ENCODE assay signal across 8 cellular contexts in the genomic region with DNA sequence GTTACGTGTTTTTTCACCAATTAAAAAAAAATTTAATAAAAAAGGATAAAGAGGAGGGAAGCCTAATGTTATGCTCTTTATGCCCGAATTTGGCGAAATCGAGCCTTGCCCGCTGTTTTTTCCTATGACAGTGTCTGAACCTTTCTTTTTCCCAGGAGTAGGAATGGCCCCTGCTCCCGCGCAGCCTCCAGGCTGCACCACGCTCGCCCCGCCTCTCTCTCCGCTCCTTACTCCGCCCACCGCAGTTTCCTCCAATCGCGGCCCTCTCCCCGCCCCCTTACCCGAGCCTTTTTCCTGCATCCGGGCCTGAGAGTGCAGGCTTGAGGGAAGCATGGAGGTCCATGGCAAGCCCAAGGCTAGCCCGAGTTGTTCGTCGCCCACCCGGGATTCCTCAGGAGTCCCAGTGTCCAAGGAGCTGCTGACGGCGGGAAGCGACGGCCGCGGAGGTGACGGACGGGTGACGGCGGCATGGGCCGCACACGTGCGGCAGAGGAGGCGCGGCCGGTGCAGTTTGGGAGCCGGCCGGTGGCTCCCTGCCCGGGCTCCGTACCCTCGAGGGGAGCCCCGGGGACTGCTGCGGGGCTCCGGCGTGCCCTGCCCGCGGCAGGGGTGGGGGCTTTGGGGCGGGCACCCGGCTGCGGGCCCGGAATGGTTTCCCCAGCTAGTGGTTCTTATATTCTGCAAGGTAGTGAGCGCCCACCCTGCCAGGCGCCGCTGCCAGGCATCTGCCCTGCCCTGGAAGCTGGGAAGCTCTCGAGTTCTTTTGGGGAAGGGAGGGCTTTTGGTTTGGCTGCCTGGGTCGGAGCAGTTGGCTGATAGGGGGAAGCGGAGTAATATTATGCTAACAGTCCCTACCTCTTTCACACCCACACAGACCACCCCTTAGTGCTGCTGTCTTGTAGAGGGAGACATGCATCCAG. TPM values are rescaled to one million over a fixed set of nuclear protein-coding genes. Genes with fewer than 3 reads are reported as not detected.
DNase-seq lines count a peak whose midpoint lies in the region; ATAC-seq and TF ChIP-seq lines count a peak whose summit lies in the region.

TSS of gene NOPCHAP1 (plus strand) at position 295 of the 920 bp plus-strand sequence. CDS start at position 332, 37 bp downstream.

- TF ChIP-seq CTCF in left lung (IDR thresholded peaks at IDR 0.05): no peak

- POLR2A ChIA-PET in activated CD4-positive, alpha-beta T cell treated with anti-CD3 and anti-CD28 coated beads, Interleukin-2, amount 10 ng/mL, durations not matched to agents 7 days and 5 days (lab: Charles Lee): no interaction called here

- peaks cover 17 to 37% (median 34%) of the 10 kb centered on the region in 11 experiments for H3K36me3 ChIP-seq in BLaER1 treated with 17β-estradiol and CSF1 and Interleukin-3, amounts not matched to agents 10 nM and 100 nM
- H3K36me3 ChIP-seq in left lung: no peaks in the 10 kb centered on the region

- peaks cover 0 to 31% (median 0%) of the 10 kb centered on the region in 11 experiments; a peak in 5 of 22 replicates for H4K20me1 ChIP-seq in BLaER1 treated with 17β-estradiol and CSF1 and Interleukin-3, amounts not matched to agents 10 nM and 100 nM

- H3K4me1 ChIP-seq in BLaER1 treated with 17β-estradiol and CSF1 and Interleukin-3, amounts not matched to agents 10 nM and 100 nM: peaks cover 17 to 22% (median 21%) of the 10 kb centered on the region in 10 experiments
- H3K4me1 ChIP-seq in left lung: peaks cover 15 to 26% of the 10 kb centered on the region in 2 donors

- ATAC-seq in GM19328 (IDR thresholded peaks at IDR 0.05; ENCODE audit: unreplicated experiment) (peak; percentile 82), HG03469 (IDR thresholded peaks at IDR 0.05; ENCODE audit: unreplicated experiment) (peak; percentile 73), left lung (peak; percentile 100)

- CTCF ChIA-PET in activated CD4-positive, alpha-beta T cell treated with anti-CD3 and anti-CD28 coated beads, Interleukin-2, amount 10 ng/mL, durations not matched to agents 7 days and 5 days (lab: Charles Lee): interaction anchor here (0.7 to 1.3 kb wide), 2 partner anchors 10 to 11 kb away, joined by 3 read pairs; no protein-coding TSS in a partner anchor

- H3K4me3 ChIP-seq in BLaER1 treated with 17β-estradiol and CSF1 and Interleukin-3, amounts not matched to agents 10 nM and 100 nM: peak within 1 kb of the TSS; percentile 74 to 84 (median 78)
- peak within 1 kb of the TSS; percentile 99 for H3K4me3 ChIP-seq in left lung

- DNase-seq in NCI-H526 treated with DMSO at 0.1 percent for 48 hours (lab: John Stamatoyannopoulos, UW) (peak; percentile 82), left lung (peak; percentile 93 to 96)
- DNase-seq in activated CD4-positive, alpha-beta T cell treated with anti-CD3 and anti-CD28 coated beads, Interleukin-2, amount 10 ng/mL, durations not matched to agents 7 days and 5 days: peak; percentile 89
- peak; percentile 77 for DNase-seq in stimulated activated CD4-positive, alpha-beta T cell treated with anti-CD3 and anti-CD28 coated beads, Interleukin-2, amount 100 ng/mL, for 4 hours (ENCODE audit: low read depth)

- H3K9me3 ChIP-seq in BLaER1 treated with 17β-estradiol and CSF1 and Interleukin-3, amounts not matched to agents 10 nM and 100 nM (replicated peaks in 1 of 11): peaks cover 0 to 11% (median 6%) of the 10 kb centered on the region in 11 experiments; a peak in 6 of 22 replicates
- no peaks in the 10 kb centered on the region for H3K9me3 ChIP-seq in left lung

- peak within 1 kb of the TSS; percentile 79 to 95 (median 90) for H3K4me2 ChIP-seq in BLaER1 treated with 17β-estradiol and CSF1 and Interleukin-3, amounts not matched to agents 10 nM and 100 nM

- H3K27ac Mint-ChIP-seq in activated CD4-positive, alpha-beta T cell treated with anti-CD3 and anti-CD28 coated beads, Interleukin-2, amount 10 ng/mL, durations not matched to agents 7 days and 5 days: peak within 1 kb of the TSS; percentile 77
- H3K27ac Mint-ChIP-seq in dendritic cell treated with granulocyte-macrophage colony-stimulating factor and Interleukin-4, amounts not matched to agents 40 ng/mL and 50 ng/mL, for 4 days: peak within 1 kb of the TSS; percentile 86

- peaks cover 33% of the 10 kb centered on the region for H3K4me1 Mint-ChIP-seq in activated CD4-positive, alpha-beta T cell treated with anti-CD3 and anti-CD28 coated beads, Interleukin-2, amount 10 ng/mL, durations not matched to agents 7 days and 5 days
- H3K4me1 Mint-ChIP-seq in dendritic cell treated with granulocyte-macrophage colony-stimulating factor and Interleukin-4, amounts not matched to agents 40 ng/mL and 50 ng/mL, for 4 days (ENCODE audit: low read depth): peaks cover 49% of the 10 kb centered on the region

- H3K9me3 Mint-ChIP-seq in activated CD4-positive, alpha-beta T cell treated with anti-CD3 and anti-CD28 coated beads, Interleukin-2, amount 10 ng/mL, durations not matched to agents 7 days and 5 days: peaks cover 4% of the 10 kb centered on the region
- H3K9me3 Mint-ChIP-seq in dendritic cell treated with granulocyte-macrophage colony-stimulating factor and Interleukin-4, amounts not matched to agents 40 ng/mL and 50 ng/mL, for 4 days: no peaks in the 10 kb centered on the region

- H3K27ac ChIP-seq in BLaER1 treated with 17β-estradiol and CSF1 and Interleukin-3, amounts not matched to agents 10 nM and 100 nM: peak within 1 kb of the TSS; percentile 48 to 86 (median 75); a peak in 21 of 22 replicates
- H3K27ac ChIP-seq in left lung: peak within 1 kb of the TSS; percentile 57 to 76

- H3K36me3 Mint-ChIP-seq in activated CD4-positive, alpha-beta T cell treated with anti-CD3 and anti-CD28 coated beads, Interleukin-2, amount 10 ng/mL, durations not matched to agents 7 days and 5 days (ENCODE audit: low read depth): peaks cover 34% of the 10 kb centered on the region
- H3K36me3 Mint-ChIP-seq in dendritic cell treated with granulocyte-macrophage colony-stimulating factor and Interleukin-4, amounts not matched to agents 40 ng/mL and 50 ng/mL, for 4 days (ENCODE audit: low read depth): peaks cover 38% of the 10 kb centered on the region

- intact Hi-C loops in dendritic cell treated with granulocyte-macrophage colony-stimulating factor and Interleukin-4, amounts not matched to agents 40 ng/mL and 50 ng/mL, for 4 days (cut with micrococcal nuclease): loop anchor here (1.0 kb wide), 1 partner anchor 28 kb away; the partner anchor contains the start of gene SLC41A2
- intact Hi-C loops in left lung (cut with DNase I): no loop called here

- H3K4me3 Mint-ChIP-seq in activated CD4-positive, alpha-beta T cell treated with anti-CD3 and anti-CD28 coated beads, Interleukin-2, amount 10 ng/mL, durations not matched to agents 7 days and 5 days: peak within 1 kb of the TSS; percentile 84
- H3K4me3 Mint-ChIP-seq in dendritic cell treated with granulocyte-macrophage colony-stimulating factor and Interleukin-4, amounts not matched to agents 40 ng/mL and 50 ng/mL, for 4 days: peak within 1 kb of the TSS; percentile 89

- H3K27me3 Mint-ChIP-seq in activated CD4-positive, alpha-beta T cell treated with anti-CD3 and anti-CD28 coated beads, Interleukin-2, amount 10 ng/mL, durations not matched to agents 7 days and 5 days: peaks cover 7% of the 10 kb centered on the region
- H3K27me3 Mint-ChIP-seq in dendritic cell treated with granulocyte-macrophage colony-stimulating factor and Interleukin-4, amounts not matched to agents 40 ng/mL and 50 ng/mL, for 4 days: no peaks in the 10 kb centered on the region

- no peaks in the 10 kb centered on the region for H3K27me3 ChIP-seq in BLaER1 treated with 17β-estradiol and CSF1 and Interleukin-3, amounts not matched to agents 10 nM and 100 nM
- H3K27me3 ChIP-seq in left lung: no peaks in the 10 kb centered on the region

- peak within 1 kb of the TSS; percentile 76 to 88 (median 83) for H3K9ac ChIP-seq in BLaER1 treated with 17β-estradiol and CSF1 and Interleukin-3, amounts not matched to agents 10 nM and 100 nM

RNA-seq across cellular contexts. Expression of gene NOPCHAP1, which starts in this region (rescaled TPM):
- total RNA-seq in activated CD4-positive, alpha-beta T cell treated with anti-CD3 and anti-CD28 coated beads, Interleukin-2, amount 10 ng/mL, durations not matched to agents 7 days and 5 days: 10 to 100 TPM; 12.7 to 14.6 TPM
- total RNA-seq in left lung: 10 to 100 TPM in 1 of 2 donors, 1 to 10 TPM in 1; 9.3 to 14.7 TPM

Comparison
In these comparisons a context has a peak if more than half of its experiments do, and no peak if none do; other contexts are left out.
1. Peak in every context shown above with its lines: DNase-seq, ATAC-seq, H3K4me3 ChIP-seq and H3K27ac ChIP-seq.